23 cellular contexts compared by ENCODE assay signal in the genomic region with DNA sequence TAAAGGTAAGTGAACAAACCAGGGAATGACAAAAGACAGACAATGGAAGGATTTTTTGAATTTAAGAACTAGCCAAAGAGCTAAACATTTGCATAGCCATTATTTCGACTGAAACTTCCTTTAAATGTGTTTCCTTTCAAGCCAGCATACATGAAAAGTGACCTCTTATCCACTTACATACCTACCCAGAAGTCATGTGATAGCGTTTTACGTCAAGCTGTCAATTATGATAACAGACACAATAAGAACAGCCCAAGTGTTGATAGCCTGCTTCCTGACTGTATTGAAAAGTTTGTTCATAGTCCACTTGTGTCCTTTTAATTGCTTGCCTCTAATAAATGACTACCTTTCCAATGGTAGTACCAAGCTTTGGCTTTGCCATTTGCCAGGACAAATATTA.
DNase-seq lines count a peak whose midpoint lies in the region; ATAC-seq, FAIRE-seq and TF ChIP-seq lines count a peak whose summit lies in the region.
"Had no signal": no experiment of that assay in that cellular context is flagged by ENCODE, and none has a peak within 500 bp of the region (broad histone marks: within the 10 kb centered on the region; RNA-seq: fewer than 3 reads in every experiment).

No MANE protein-coding gene starts in this region.

- CTCF ChIA-PET in mammary epithelial cell (lab: Charles Lee; ENCODE audit: low non-redundant PET): no interaction called here
- CTCF ChIA-PET in activated CD4-positive, alpha-beta T cell treated with anti-CD3 and anti-CD28 coated beads for 36 hours (lab: Charles Lee): no interaction called here

- DNase-seq in breast epithelium (ENCODE audit: low spot score in 2 of 2) (no peak), mammary epithelial cell (no peak), endodermal cell (no peak), left lung (no peak), spleen (no peak), GM12891 (ENCODE audit: insufficient read length, low spot score) (no peak)
- no peak for DNase-seq in stimulated activated naive CD4-positive, alpha-beta T cell treated with Interleukin-2 at 50 U/mL for 16 hours (lab: John Stamatoyannopoulos, UW)
- DNase-seq in activated CD4-positive, alpha-beta T cell treated with anti-CD3 and anti-CD28 coated beads for 36 hours: no peak
- DNase-seq: caudate nucleus; CD4-positive, CD25-positive, alpha-beta regulatory T cell; DMS79 treated with DMSO at 0.1 percent for 48 hours; esophagus squamous epithelium; glutamatergic neuron; immature natural killer cell; midbrain; NCI-H187; NCI-H524 treated with DMSO at 0.1 percent for 48 hours; nucleus accumbens; PC-3; sigmoid colon; stimulated activated CD4-positive, alpha-beta T cell treated with anti-CD3 and anti-CD28 coated beads, Interleukin-1b, Interleukin-23, amount 100 ng/mL, for 48 hours had no signal

- ATAC-seq in left lung: peak; percentile 37
- ATAC-seq in activated CD4-positive, alpha-beta T cell treated with anti-CD3 and anti-CD28 coated beads for 36 hours: no peak
- ATAC-seq: PC-3 had no signal

- dilution Hi-C loops in mammary epithelial cell (cut with HindIII; ENCODE audit: low sequenced_read_pairs): no loop called here

- H3K27me3 ChIP-seq in breast epithelium (no peaks in the 10 kb centered on the region), mammary epithelial cell (ENCODE audit: insufficient read depth, low read length) (no peaks in the 10 kb centered on the region), endodermal cell (ENCODE audit: control insufficient read depth, insufficient read depth, low read length, poor library complexity, severe bottlenecking) (no peaks in the 10 kb centered on the region), left lung (no peaks in the 10 kb centered on the region), spleen (replicated peaks in 1 of 7) (no peaks in the 10 kb centered on the region)
- H3K27me3 ChIP-seq: esophagus squamous epithelium, sigmoid colon had no signal

- H3K4me2 ChIP-seq in mammary epithelial cell (ENCODE audit: insufficient read depth, low read depth, low read length): no peak overlapping the region

- H3K4me3 ChIP-seq in breast epithelium (no peak overlapping the region), mammary epithelial cell (replicated peaks in 1 of 3; ENCODE audit: insufficient read depth in 1 of 3, low read depth in 2 of 3, low read length in 3 of 3) (no peak overlapping the region), endodermal cell (ENCODE audit: low read length) (no peak overlapping the region), left lung (no peak overlapping the region), spleen (no peak overlapping the region)
- H3K4me3 ChIP-seq: esophagus squamous epithelium, sigmoid colon had no signal

- intact Hi-C loops in breast epithelium (cut with DNase I; ENCODE audit: low total_unique reads): no loop called here
- intact Hi-C loops in mammary epithelial cell (cut with micrococcal nuclease): no loop called here
- intact Hi-C loops in left lung (cut with DNase I): loop anchor here in 1 of 2 donors (10.0 kb wide), 1 partner anchor 197 kb away; no protein-coding TSS in a partner anchor
- intact Hi-C loops in spleen (cut with DNase I; ENCODE audit: low total_unique reads): no loop called here
- intact Hi-C loops in activated CD4-positive, alpha-beta T cell treated with anti-CD3 and anti-CD28 coated beads for 36 hours (cut with DNase I, micrococcal nuclease): no loop called here

- in situ Hi-C loops in mammary epithelial cell (cut with MboI; ENCODE audit: low sequenced_read_pairs in 2 of 2): no loop called here

- H3K27ac Mint-ChIP-seq in endodermal cell: no peak overlapping the region
- no peak overlapping the region for H3K27ac Mint-ChIP-seq in activated CD4-positive, alpha-beta T cell treated with anti-CD3 and anti-CD28 coated beads for 36 hours
- H3K27ac Mint-ChIP-seq: CD4-positive, CD25-positive, alpha-beta regulatory T cell; immature natural killer cell; stimulated activated naive CD8-positive, alpha-beta T cell treated with anti-CD3 and anti-CD28 coated beads, Interleukin-15, Interleukin-2, amounts not matched to agents 100 ng/mL and 50 ng/mL, for 24 hours had no signal

- no peak for TF ChIP-seq CTCF in breast epithelium (IDR thresholded peaks at IDR 0.05)
- no peak for TF ChIP-seq CTCF in mammary epithelial cell (conservative IDR thresholded peaks at IDR 0.05 in 1 of 2, IDR thresholded peaks at IDR 0.05 in 1 of 2; ENCODE audit: extremely low read depth in 1 of 2, insufficient read depth in 1 of 2, low read depth in 1 of 2, low read length in 2 of 2)
- no peak for TF ChIP-seq CTCF in endodermal cell (conservative IDR thresholded peaks at IDR 0.05)
- no peak for TF ChIP-seq CTCF in left lung (IDR thresholded peaks at IDR 0.05)
- no peak for TF ChIP-seq CTCF in spleen (IDR thresholded peaks at IDR 0.05 in 8 of 11, conservative IDR thresholded peaks at IDR 0.05 in 3 of 11)

- H3K9me3 Mint-ChIP-seq in endodermal cell: no peaks in the 10 kb centered on the region
- no peaks in the 10 kb centered on the region for H3K9me3 Mint-ChIP-seq in activated CD4-positive, alpha-beta T cell treated with anti-CD3 and anti-CD28 coated beads for 36 hours (ENCODE audit: low read depth)

- no peak overlapping the region for H3K9ac ChIP-seq in mammary epithelial cell (ENCODE audit: insufficient read depth, low read length)
- no peak overlapping the region for H3K9ac ChIP-seq in endodermal cell (ENCODE audit: extremely low read depth, low read length, poor library complexity, severe bottlenecking)

- no peak overlapping the region for H3K4me3 Mint-ChIP-seq in endodermal cell
- no peak overlapping the region for H3K4me3 Mint-ChIP-seq in activated CD4-positive, alpha-beta T cell treated with anti-CD3 and anti-CD28 coated beads for 36 hours
- H3K4me3 Mint-ChIP-seq: CD4-positive, CD25-positive, alpha-beta regulatory T cell; immature natural killer cell; stimulated activated naive CD8-positive, alpha-beta T cell treated with anti-CD3 and anti-CD28 coated beads, Interleukin-15, Interleukin-2, amounts not matched to agents 100 ng/mL and 50 ng/mL, for 24 hours had no signal

- H3K36me3 Mint-ChIP-seq in endodermal cell (ENCODE audit: low read depth): no peaks in the 10 kb centered on the region
- H3K36me3 Mint-ChIP-seq in activated CD4-positive, alpha-beta T cell treated with anti-CD3 and anti-CD28 coated beads for 36 hours (ENCODE audit: low read depth): no peaks in the 10 kb centered on the region
- H3K36me3 Mint-ChIP-seq: CD4-positive, CD25-positive, alpha-beta regulatory T cell; immature natural killer cell had no signal

- WGBS in mammary epithelial cell (ENCODE audit: low coverage, missing lambda C conversion rate): 94% methylated on average over 3 of the region's 3 CpGs
- WGBS in endodermal cell (ENCODE audit: insufficient coverage in 1 of 2, insufficient read length in 1 of 2), 2 experiments: 46 to 50% methylated on average over 1 to 3 of the region's 3 CpGs
- 38 to 58% (median 38%) methylated on average over 3 of the region's 3 CpGs for WGBS in spleen, 5 donors

- no peaks in the 10 kb centered on the region for H3K27me3 Mint-ChIP-seq in endodermal cell (ENCODE audit: insufficient read depth)
- H3K27me3 Mint-ChIP-seq in activated CD4-positive, alpha-beta T cell treated with anti-CD3 and anti-CD28 coated beads for 36 hours: no peaks in the 10 kb centered on the region
- H3K27me3 Mint-ChIP-seq: CD4-positive, CD25-positive, alpha-beta regulatory T cell; stimulated activated naive CD8-positive, alpha-beta T cell treated with anti-CD3 and anti-CD28 coated beads, Interleukin-15, Interleukin-2, amounts not matched to agents 100 ng/mL and 50 ng/mL, for 24 hours had no signal

- H3K36me3 ChIP-seq in breast epithelium: no peaks in the 10 kb centered on the region
- H3K36me3 ChIP-seq in mammary epithelial cell (ENCODE audit: insufficient read depth, low read length): peaks cover 13% of the 10 kb centered on the region
- H3K36me3 ChIP-seq in endodermal cell (ENCODE audit: control insufficient read depth, insufficient read depth, low read length): no peaks in the 10 kb centered on the region
- H3K36me3 ChIP-seq in left lung: peaks cover 0 to 4% of the 10 kb centered on the region in 2 donors
- H3K36me3 ChIP-seq in spleen: no peaks in the 10 kb centered on the region

- TF ChIP-seq POLR2A in breast epithelium (IDR thresholded peaks at IDR 0.05): no peak
- no peak for TF ChIP-seq POLR2A in spleen (IDR thresholded peaks at IDR 0.05)
- TF ChIP-seq POLR2A in GM12891 (IDR thresholded peaks at IDR 0.05; ENCODE audit: low read depth, low read length): no peak

- H3K27ac ChIP-seq in breast epithelium (peak overlapping the region; percentile 13 to 27), mammary epithelial cell (ENCODE audit: insufficient read depth, low read depth, low read length) (no peak overlapping the region), endodermal cell (ENCODE audit: low read depth, low read length) (peak overlapping the region; percentile 36), left lung (no peak overlapping the region), spleen (peak overlapping the region; percentile 2 to 62 (median 45))
- H3K27ac ChIP-seq: esophagus squamous epithelium, sigmoid colon had no signal

- H2AFZ ChIP-seq in mammary epithelial cell (ENCODE audit: low read depth, low read length): no peak overlapping the region

- no TSS peak for BruUV-seq in mammary epithelial cell (replicated peaks; lab: Mats Ljungman, UMichigan)

- H3K79me2 ChIP-seq in mammary epithelial cell (ENCODE audit: insufficient read depth, low read length): no peaks in the 10 kb centered on the region

- POLR2A ChIA-PET in activated CD4-positive, alpha-beta T cell treated with anti-CD3 and anti-CD28 coated beads for 36 hours (lab: Charles Lee): no interaction called here

- no peak for FAIRE-seq in GM12891 (lab: Jason Lieb, UNC)
- FAIRE-seq: H1 had no signal

- no peaks in the 10 kb centered on the region for H4K20me1 ChIP-seq in mammary epithelial cell (ENCODE audit: insufficient read depth, low read length)

- peaks cover 30% of the 10 kb centered on the region for H3K4me1 Mint-ChIP-seq in endodermal cell
- H3K4me1 Mint-ChIP-seq in activated CD4-positive, alpha-beta T cell treated with anti-CD3 and anti-CD28 coated beads for 36 hours: no peaks in the 10 kb centered on the region
- H3K4me1 Mint-ChIP-seq: CD4-positive, CD25-positive, alpha-beta regulatory T cell; immature natural killer cell had no signal

- H3K4me1 ChIP-seq in breast epithelium (no peaks in the 10 kb centered on the region), mammary epithelial cell (ENCODE audit: insufficient read depth, low read length) (no peaks in the 10 kb centered on the region), endodermal cell (ENCODE audit: control insufficient read depth, insufficient read depth, low read length) (peaks cover 16% of the 10 kb centered on the region), left lung (no peaks in the 10 kb centered on the region), spleen (no peaks in the 10 kb centered on the region)

- H3K9me3 ChIP-seq in breast epithelium: no peaks in the 10 kb centered on the region
- no peaks in the 10 kb centered on the region for H3K9me3 ChIP-seq in mammary epithelial cell (replicated peaks; ENCODE audit: insufficient read depth, low read length)
- H3K9me3 ChIP-seq in endodermal cell (ENCODE audit: control insufficient read depth, low read length): no peaks in the 10 kb centered on the region
- H3K9me3 ChIP-seq in left lung: no peaks in the 10 kb centered on the region
- H3K9me3 ChIP-seq in spleen: no peaks in the 10 kb centered on the region
- H3K9me3 ChIP-seq: esophagus squamous epithelium, sigmoid colon had no signal

Comparison
In these comparisons a context has a peak if more than half of its experiments do, and no peak if none do; other contexts are left out.
1. H3K27ac ChIP-seq: peak in breast epithelium (2 of 2), endodermal cell (single experiment) and spleen (8 of 8); none in mammary epithelial cell (single experiment) and left lung (0 of 2).